In genomic region chr20:3933126-3933684, GRCh38 we compare ENCODE assay signal across 1 cellular context.
TF ChIP-seq lines count a peak whose summit lies in the region.

No MANE protein-coding gene starts in this region.

TF ChIP-seq in SK-N-SH, 30 proteins besides CTCF, POLR2A, EP300 and RAD21 (continued from another document):
- TF ChIP-seq ZBTB33 (IDR thresholded peaks at IDR 0.05; ENCODE audit: borderline replicate concordance, low read depth) (no peak), JUND (IDR thresholded peaks at IDR 0.05) (no peak), FOSL2 (IDR thresholded peaks at IDR 0.05; ENCODE audit: borderline replicate concordance, low read depth) (no peak)
